Comparison of ENCODE assay signal across 12 cellular contexts in genomic region chr17:48719642-48720262, GRCh38. TPM values are rescaled to one million over a fixed set of nuclear protein-coding genes. Genes with fewer than 3 reads are reported as not detected.
A peak's percentile ranks its signal among the peaks of the same experiment; 100 is the strongest.
DNase-seq lines count a peak whose midpoint lies in the region; ATAC-seq and TF ChIP-seq lines count a peak whose summit lies in the region.
"Had no signal": no experiment of that assay in that cellular context is flagged by ENCODE, and none has a peak within 500 bp of the region (broad histone marks: within the 10 kb centered on the region; RNA-seq: fewer than 3 reads in every experiment).

No MANE protein-coding gene starts in this region.

- H3K36me3 ChIP-seq in HUES64 (ENCODE audit: insufficient read depth, low read length) = no peaks in the 10 kb centered on the region
- H3K36me3 ChIP-seq in osteoblast (ENCODE audit: insufficient read depth, low read length) = no peaks in the 10 kb centered on the region

- no peak overlapping the region; the same call in 1 of the 2 replicates for H3K27ac ChIP-seq in HUES64 (ENCODE audit: low read depth, low read length)
- H3K27ac ChIP-seq in epithelial cell of prostate = peak overlapping the region; percentile 85
- H3K27ac ChIP-seq in osteoblast (ENCODE audit: low read depth, low read length) = no peak overlapping the region
- H3K27ac ChIP-seq: body of pancreas had no signal

- no peaks in the 10 kb centered on the region for H3K36me3 Mint-ChIP-seq in nephron progenitor cell (ENCODE audit: low read depth)
- H3K36me3 Mint-ChIP-seq: stimulated activated memory B cell treated with anti-CD40 and anti-IgM and Interleukin-4, amounts not matched to agents 10 μg/mL and 1 μg/mL and 100 μg/mL, for 72 hours had no signal

- no peaks in the 10 kb centered on the region for H3K79me2 ChIP-seq in osteoblast (ENCODE audit: insufficient read depth, low read length)

- no peak overlapping the region for H3K4me2 ChIP-seq in osteoblast (ENCODE audit: insufficient read depth, low read length)

- peak overlapping the region; percentile 41 for H3K4me3 ChIP-seq in HUES64 (ENCODE audit: low read length)
- no peak overlapping the region for H3K4me3 ChIP-seq in osteoblast (ENCODE audit: insufficient read depth, low read length)
- H3K4me3 ChIP-seq: body of pancreas had no signal

- TF ChIP-seq CTCF in nephron progenitor cell (IDR thresholded peaks at IDR 0.05) (no peak), osteoblast (IDR thresholded peaks at IDR 0.05; ENCODE audit: extremely low read depth, low read depth, low read length) (no peak)

- H3K9me3 Mint-ChIP-seq in nephron progenitor cell = no peaks in the 10 kb centered on the region
- H3K9me3 Mint-ChIP-seq: stimulated activated memory B cell treated with anti-CD40 and anti-IgM and Interleukin-4, amounts not matched to agents 10 μg/mL and 1 μg/mL and 100 μg/mL, for 72 hours had no signal

- H3K4me1 ChIP-seq in HUES64 (ENCODE audit: insufficient read depth, low read length) (peaks cover 27% of the 10 kb centered on the region), osteoblast (ENCODE audit: insufficient read depth, low read length) (peaks cover under 1% of the 10 kb centered on the region)

- DNase-seq in ELF-1 (ENCODE audit: low read depth, low spot score) = peak; percentile 79
- DNase-seq in epithelial cell of prostate (ENCODE audit: low read depth, low spot score) = no peak
- peak; percentile 59 for DNase-seq in nephron progenitor cell
- DNase-seq in DMS53 (lab: John Stamatoyannopoulos, UW) = no peak
- no peak for DNase-seq in osteoblast (ENCODE audit: insufficient read length, low spot score, missing footprints)
- DNase-seq: body of pancreas, immature natural killer cell, NCI-H1694 had no signal

- no peak overlapping the region for H3K27ac Mint-ChIP-seq in nephron progenitor cell
- H3K27ac Mint-ChIP-seq: stimulated activated memory B cell treated with anti-CD40 and anti-IgM and Interleukin-4, amounts not matched to agents 10 μg/mL and 1 μg/mL and 100 μg/mL, for 72 hours had no signal

- peaks cover 48% of the 10 kb centered on the region for H3K4me1 Mint-ChIP-seq in nephron progenitor cell

- no peak overlapping the region for H2AFZ ChIP-seq in osteoblast (ENCODE audit: low read length)

- H3K4me3 Mint-ChIP-seq in nephron progenitor cell = peak overlapping the region; percentile 84
- H3K4me3 Mint-ChIP-seq: stimulated activated memory B cell treated with anti-CD40 and anti-IgM and Interleukin-4, amounts not matched to agents 10 μg/mL and 1 μg/mL and 100 μg/mL, for 72 hours had no signal

- H4K20me1 ChIP-seq in osteoblast (ENCODE audit: insufficient read depth, low read length) = no peaks in the 10 kb centered on the region

- no peak for ATAC-seq in GM18498 (IDR thresholded peaks at IDR 0.05; ENCODE audit: unreplicated experiment)
- ATAC-seq: body of pancreas; stimulated activated memory B cell treated with anti-CD40 and anti-IgM and Interleukin-4, amounts not matched to agents 10 μg/mL and 1 μg/mL and 100 μg/mL, for 72 hours had no signal

- peaks cover 100% of the 10 kb centered on the region for H3K27me3 ChIP-seq in HUES64 (ENCODE audit: insufficient read depth, low read length)
- H3K27me3 ChIP-seq in osteoblast (ENCODE audit: insufficient read depth, low read length) = peaks cover 94% of the 10 kb centered on the region

- no peak overlapping the region for H3K9ac ChIP-seq in HUES64 (ENCODE audit: low read depth, low read length)

- H3K27me3 Mint-ChIP-seq in nephron progenitor cell (ENCODE audit: low read depth, poor library complexity) = peaks cover 93% of the 10 kb centered on the region

- H3K9me3 ChIP-seq in HUES64 (ENCODE audit: insufficient read depth, low read depth, low read length) (no peaks in the 10 kb centered on the region), osteoblast (ENCODE audit: low read depth, low read length) (no peaks in the 10 kb centered on the region)

- 1% methylated on average over 36 of the region's 37 CpGs for WGBS in HUES64

RNA-seq across cellular contexts. Expression of gene PRAC1, which starts 2.6 kb away (rescaled TPM):
- not detected for polyA plus RNA-seq in HUES64 (2013, experiment 1 of 2)
- polyA plus RNA-seq in HUES64 (2013, experiment 2 of 2) = not detected
- 0.88 TPM in 1 of 2 replicates, not detected in the other for total RNA-seq in osteoblast
- total RNA-seq: body of pancreas, endothelial cell of umbilical vein had no signal
- polyA plus RNA-seq: endothelial cell of umbilical vein, immature natural killer cell had no signal

RNA-seq across cellular contexts. Expression of gene PRAC2, which starts 3.2 kb away (rescaled TPM):
- not detected for polyA plus RNA-seq in HUES64 (2013, experiment 1 of 2)
- polyA plus RNA-seq in HUES64 (2013, experiment 2 of 2) = not detected
- total RNA-seq in osteoblast = not detected in 2 replicates
- total RNA-seq: body of pancreas, endothelial cell of umbilical vein had no signal
- polyA plus RNA-seq: endothelial cell of umbilical vein, immature natural killer cell had no signal

RNA-seq across cellular contexts. Expression of gene HOXB13, which starts 8.8 kb away (rescaled TPM):
- not detected for polyA plus RNA-seq in HUES64 (2013, experiment 1 of 2)
- 0.13 TPM for polyA plus RNA-seq in HUES64 (2013, experiment 2 of 2)
- total RNA-seq in osteoblast = not detected in 2 replicates
- total RNA-seq: body of pancreas, endothelial cell of umbilical vein had no signal
- polyA plus RNA-seq: endothelial cell of umbilical vein, immature natural killer cell had no signal

Comparison
In these comparisons a context has a peak if more than half of its experiments do, and no peak if none do; other contexts are left out.
1. DNase-seq: peak in ELF-1 (single experiment) and nephron progenitor cell (single experiment); none in epithelial cell of prostate (single experiment), DMS53 (single experiment) and osteoblast (single experiment).